Comparison of ENCODE assay signal across 7 cellular contexts in the genomic region with DNA sequence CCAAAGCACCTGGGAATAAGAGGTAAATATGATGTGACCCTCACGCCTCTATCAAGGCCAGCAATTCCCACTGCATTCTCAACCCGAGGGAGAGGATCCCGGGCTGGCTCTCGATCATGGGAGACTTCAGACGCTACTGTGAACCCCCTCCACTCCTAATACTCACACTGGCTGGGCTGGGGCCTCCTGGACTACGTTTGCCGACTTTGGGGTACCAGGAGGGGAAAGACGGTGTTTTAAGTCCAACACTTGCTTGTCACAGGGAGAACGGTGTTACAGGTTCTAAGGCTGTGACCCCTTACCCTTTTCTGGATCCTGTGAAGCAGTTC. TPM values are rescaled to one million over a fixed set of nuclear protein-coding genes. Genes with fewer than 3 reads are reported as not detected.
DNase-seq lines count a peak whose midpoint lies in the region; ATAC-seq and TF ChIP-seq lines count a peak whose summit lies in the region.

No MANE protein-coding gene starts in this region.

- no peak for TF ChIP-seq CTCF in activated B cell treated with CpG ODN at 0.5 μM for 24 hours (IDR thresholded peaks at IDR 0.05)

- peak overlapping the region; percentile 100 for H3K9ac ChIP-seq in rectal smooth muscle tissue (ENCODE audit: low read length)

- no peaks in the 10 kb centered on the region for H3K9me3 Mint-ChIP-seq in activated B cell treated with CpG ODN at 0.5 μM for 24 hours

- H3K27ac Mint-ChIP-seq in activated B cell treated with CpG ODN at 0.5 μM for 24 hours: peak overlapping the region; percentile 98

- H3K36me3 Mint-ChIP-seq in activated B cell treated with CpG ODN at 0.5 μM for 24 hours (ENCODE audit: low read depth): peaks cover 58% of the 10 kb centered on the region

- peak overlapping the region; percentile 100 for H3K4me3 ChIP-seq in rectal smooth muscle tissue (ENCODE audit: low read length)

- POLR2A ChIA-PET in activated B cell treated with CpG ODN at 0.5 μM for 24 hours (lab: Charles Lee): interaction anchor here (0.6 to 3.5 kb wide), 13 partner anchors 10 to 606 kb away, joined by 3 to 159 read pairs (median 9); a partner anchor contains a TSS

- DNase-seq in activated B cell treated with CpG ODN at 0.5 μM for 24 hours: no peak
- no peak for DNase-seq in Right ventricle myocardium superior
- no peak for DNase-seq in NCI-H446 (lab: John Stamatoyannopoulos, UW)
- no peak for DNase-seq in EL
- DNase-seq in KBM-7: no peak

- H3K27ac ChIP-seq in rectal smooth muscle tissue (ENCODE audit: low read depth, low read length): peak overlapping the region; percentile 97

- in situ Hi-C loops in KBM-7 (cut with MboI; ENCODE audit: low pct_unique_long_range_greater_than_20kb, low sequenced_read_pairs): no loop called here

- ATAC-seq in HG02678 (IDR thresholded peaks at IDR 0.05; ENCODE audit: unreplicated experiment) (peak; percentile 1), activated B cell treated with CpG ODN at 0.5 μM for 24 hours (ENCODE audit: low read depth) (no peak), Right ventricle myocardium superior (ENCODE audit: poor library complexity) (peak; percentile 14)

- CTCF ChIA-PET in activated B cell treated with CpG ODN at 0.5 μM for 24 hours (lab: Charles Lee): no interaction called here

- intact Hi-C loops in activated B cell treated with CpG ODN at 0.5 μM for 24 hours (cut with micrococcal nuclease): no loop called here
- intact Hi-C loops in Right ventricle myocardium superior (cut with DNase I): loop anchor here (5.0 kb wide), 1 partner anchor 37 kb away; a partner anchor contains a TSS

- no peaks in the 10 kb centered on the region for H3K27me3 Mint-ChIP-seq in activated B cell treated with CpG ODN at 0.5 μM for 24 hours

- peaks cover 28% of the 10 kb centered on the region for H3K4me1 ChIP-seq in rectal smooth muscle tissue (ENCODE audit: control insufficient read depth, insufficient read depth, low read length)

- peaks cover 9% of the 10 kb centered on the region for H3K36me3 ChIP-seq in rectal smooth muscle tissue (ENCODE audit: control insufficient read depth, insufficient read depth, low read length)

- peak overlapping the region; percentile 99 for H3K4me3 Mint-ChIP-seq in activated B cell treated with CpG ODN at 0.5 μM for 24 hours

- H3K27me3 ChIP-seq in rectal smooth muscle tissue (ENCODE audit: control insufficient read depth, insufficient read depth, low read length): no peaks in the 10 kb centered on the region

- peaks cover 57% of the 10 kb centered on the region for H3K4me1 Mint-ChIP-seq in activated B cell treated with CpG ODN at 0.5 μM for 24 hours

RNA-seq across cellular contexts. Expression of a gene that starts 0.5 kb away (rescaled TPM):
- total RNA-seq in activated B cell treated with CpG ODN at 0.5 μM for 24 hours: 1,104 and 1,342 TPM in 2 replicates
- total RNA-seq in Right ventricle myocardium superior: 449 TPM

RNA-seq across cellular contexts. Expression of a gene that starts 27.5 kb away (rescaled TPM):
- 15.1 and 16.8 TPM in 2 replicates for total RNA-seq in activated B cell treated with CpG ODN at 0.5 μM for 24 hours
- 3.6 TPM for total RNA-seq in Right ventricle myocardium superior

RNA-seq across cellular contexts. Expression of a gene that starts 36.5 kb away (rescaled TPM):
- 183 and 185 TPM in 2 replicates for total RNA-seq in activated B cell treated with CpG ODN at 0.5 μM for 24 hours
- total RNA-seq in Right ventricle myocardium superior: 132 TPM

RNA-seq across cellular contexts. Expression of a gene that starts 38.5 kb away (rescaled TPM):
- 0.29 and 0.46 TPM in 2 replicates for total RNA-seq in activated B cell treated with CpG ODN at 0.5 μM for 24 hours
- 0.51 TPM for total RNA-seq in Right ventricle myocardium superior
